In the genomic region with DNA sequence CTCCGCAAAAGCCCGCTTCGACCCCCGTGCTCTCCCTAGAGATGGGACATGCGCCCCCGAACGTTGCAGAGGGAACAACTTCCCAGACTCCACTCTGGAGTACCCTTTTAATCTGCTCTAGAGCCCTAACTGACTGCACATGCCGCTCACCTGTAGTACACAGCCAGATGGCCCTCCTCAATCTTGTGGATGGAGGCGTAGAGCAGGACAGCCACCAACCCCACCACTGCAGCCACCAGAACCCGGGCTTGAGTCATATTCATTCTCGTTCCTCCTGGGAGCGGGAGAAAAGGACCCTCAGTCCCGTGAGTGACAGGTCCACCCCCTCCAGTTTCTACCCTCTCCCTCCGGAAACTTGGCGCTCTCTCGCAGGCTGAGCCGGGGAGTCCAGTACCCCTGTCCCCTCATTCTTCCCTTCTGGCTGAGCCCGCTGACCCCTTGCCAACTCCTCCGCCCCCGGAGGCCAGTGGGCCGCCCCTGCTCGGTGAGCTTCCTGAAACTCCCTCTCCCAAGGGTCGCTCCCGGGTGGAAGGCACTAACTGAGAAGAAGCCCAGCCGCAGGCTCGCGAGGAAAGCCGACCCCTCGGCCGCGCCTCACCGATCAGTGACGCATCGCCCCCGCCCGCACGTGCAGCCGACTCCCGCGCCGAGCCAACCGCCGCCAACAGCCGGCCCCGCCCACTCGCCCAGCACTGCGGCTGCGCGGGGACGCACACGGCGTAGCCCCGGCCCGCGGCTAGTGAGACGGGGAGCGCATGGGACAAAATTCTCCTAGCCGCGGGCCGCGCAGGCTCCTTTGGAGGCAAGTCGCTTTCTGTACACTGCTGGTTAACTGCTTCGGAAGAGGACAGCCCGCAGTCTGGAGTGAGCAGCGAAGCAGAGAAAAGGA, we compare ENCODE assay signal across 8 cellular contexts. TPM values are rescaled to one million over a fixed set of nuclear protein-coding genes. Genes with fewer than 3 reads are reported as not detected.
DNase-seq lines count a peak whose midpoint lies in the region; ATAC-seq and TF ChIP-seq lines count a peak whose summit lies in the region.

A gene (minus strand): TSS at position 666 of the 889 bp plus-strand sequence. CDS start 403 bp downstream, at position 263.

- H3K4me3 ChIP-seq in PC-9 (peak within 1 kb of the TSS; percentile 87), mucosa of stomach (ENCODE audit: low read length) (peak within 1 kb of the TSS; percentile 98)

- H3K4me2 ChIP-seq in PC-9, result peak within 1 kb of the TSS; percentile 93

- no peaks in the 10 kb centered on the region for H3K9me2 ChIP-seq in PC-9 (ENCODE audit: insufficient read depth)

- peak; percentile 77 for DNase-seq in DMS 273 treated with DMSO at 0.1 percent for 48 hours (lab: John Stamatoyannopoulos, UW)
- peak; percentile 66 to 87 for DNase-seq in PC-9
- peak; percentile 93 for DNase-seq in activated T-cell treated with anti-CD3 and anti-CD28 coated beads, Interleukin-2, amount 50 U/mL, for 1 hour
- peak; percentile 94 to 97 for DNase-seq in erythroblast (lab: John Stamatoyannopoulos, UW)
- peak; percentile 95 for DNase-seq in stimulated activated CD8-positive, alpha-beta memory T cell treated with anti-CD3 and anti-CD28 coated beads, Interleukin-4, amount 100 ng/mL, for 48 hours

- peak; percentile 83 for ATAC-seq in GM21529 (IDR thresholded peaks at IDR 0.05; ENCODE audit: unreplicated experiment)

- H3K27me3 ChIP-seq in PC-9 (ENCODE audit: insufficient read depth, low read depth) (no peaks in the 10 kb centered on the region), mucosa of stomach (ENCODE audit: control insufficient read depth, insufficient read depth, low read length) (no peaks in the 10 kb centered on the region)

- H3F3A ChIP-seq in PC-9 (ENCODE audit: insufficient read depth, low read depth), result peaks cover 11% of the 10 kb centered on the region

- intact Hi-C loops in PC-9 (cut with micrococcal nuclease; ENCODE audit: unreplicated experiment), result no loop called here

- H3K4me1 ChIP-seq in PC-9 (replicated peaks; ENCODE audit: insufficient read depth), result peaks cover 34% of the 10 kb centered on the region
- H3K4me1 ChIP-seq in mucosa of stomach (ENCODE audit: control insufficient read depth, insufficient read depth, low read length), result peaks cover 23% of the 10 kb centered on the region

- TF ChIP-seq EP300 in Ishikawa (IDR thresholded peaks at IDR 0.05; ENCODE audit: borderline replicate concordance), result no peak

- CTCF ChIA-PET in PC-9 (lab: Charles Lee), result interaction anchor here (0.6 kb wide), 1 partner anchor 34 kb away, joined by 3 read pairs; no protein-coding TSS in a partner anchor

- no peaks in the 10 kb centered on the region for H4K20me1 ChIP-seq in PC-9 (ENCODE audit: insufficient read depth)

- H3K9me3 ChIP-seq in PC-9 (ENCODE audit: insufficient read depth, low read depth), result no peaks in the 10 kb centered on the region
- H3K9me3 ChIP-seq in mucosa of stomach (ENCODE audit: control insufficient read depth, low read length), result no peaks in the 10 kb centered on the region

- peak within 1 kb of the TSS; percentile 35 for H3K27ac ChIP-seq in PC-9

- POLR2A ChIA-PET in PC-9 (lab: Charles Lee; ENCODE audit: unreplicated experiment), result interaction anchor here (0.6 kb wide), 1 partner anchor 673 kb away, joined by 5 read pairs; no protein-coding TSS in a partner anchor

- peak within 1 kb of the TSS; percentile 90 for H2AFZ ChIP-seq in PC-9

- peak; percentile 92 for TF ChIP-seq POLR2A in erythroblast (IDR thresholded peaks at IDR 0.05; ENCODE audit: low read length)

- TF ChIP-seq RAD21 in Ishikawa (IDR thresholded peaks at IDR 0.05; ENCODE audit: low read depth), result no peak; the same call in 1 of the 2 replicates

- no peak for TF ChIP-seq CTCF in PC-9 (conservative IDR thresholded peaks at IDR 0.05)

- no TSS peak for BruUV-seq in PC-9 (replicated peaks; lab: Mats Ljungman, UMichigan)

- H3K36me3 ChIP-seq in PC-9 (ENCODE audit: low read depth), result 0 out of 2 replicates have a peak, but pooled peaks cover 3% of the 10 kb centered on the region
- no peaks in the 10 kb centered on the region for H3K36me3 ChIP-seq in mucosa of stomach (ENCODE audit: control insufficient read depth, insufficient read depth, low read length)

- peak within 1 kb of the TSS; percentile 93 for H3K9ac ChIP-seq in mucosa of stomach (ENCODE audit: low read length)

- peaks cover 44% of the 10 kb centered on the region for H3K79me2 ChIP-seq in PC-9 (ENCODE audit: low read depth)

TF ChIP-seq in Ishikawa, 13 proteins besides CTCF, POLR2A, EP300 and RAD21:
- no peak for TF ChIP-seq FOXM1 (IDR thresholded peaks at IDR 0.05; ENCODE audit: borderline replicate concordance, low read depth)
- TF ChIP-seq EGR1 (IDR thresholded peaks at IDR 0.05), result peak; percentile 93
- TF ChIP-seq, protein P1, sequence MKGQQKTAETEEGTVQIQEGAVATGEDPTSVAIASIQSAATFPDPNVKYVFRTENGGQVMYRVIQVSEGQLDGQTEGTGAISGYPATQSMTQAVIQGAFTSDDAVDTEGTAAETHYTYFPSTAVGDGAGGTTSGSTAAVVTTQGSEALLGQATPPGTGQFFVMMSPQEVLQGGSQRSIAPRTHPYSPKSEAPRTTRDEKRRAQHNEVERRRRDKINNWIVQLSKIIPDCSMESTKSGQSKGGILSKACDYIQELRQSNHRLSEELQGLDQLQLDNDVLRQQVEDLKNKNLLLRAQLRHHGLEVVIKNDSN (IDR thresholded peaks at IDR 0.05), result peak; percentile 75
- TF ChIP-seq, protein P2, sequence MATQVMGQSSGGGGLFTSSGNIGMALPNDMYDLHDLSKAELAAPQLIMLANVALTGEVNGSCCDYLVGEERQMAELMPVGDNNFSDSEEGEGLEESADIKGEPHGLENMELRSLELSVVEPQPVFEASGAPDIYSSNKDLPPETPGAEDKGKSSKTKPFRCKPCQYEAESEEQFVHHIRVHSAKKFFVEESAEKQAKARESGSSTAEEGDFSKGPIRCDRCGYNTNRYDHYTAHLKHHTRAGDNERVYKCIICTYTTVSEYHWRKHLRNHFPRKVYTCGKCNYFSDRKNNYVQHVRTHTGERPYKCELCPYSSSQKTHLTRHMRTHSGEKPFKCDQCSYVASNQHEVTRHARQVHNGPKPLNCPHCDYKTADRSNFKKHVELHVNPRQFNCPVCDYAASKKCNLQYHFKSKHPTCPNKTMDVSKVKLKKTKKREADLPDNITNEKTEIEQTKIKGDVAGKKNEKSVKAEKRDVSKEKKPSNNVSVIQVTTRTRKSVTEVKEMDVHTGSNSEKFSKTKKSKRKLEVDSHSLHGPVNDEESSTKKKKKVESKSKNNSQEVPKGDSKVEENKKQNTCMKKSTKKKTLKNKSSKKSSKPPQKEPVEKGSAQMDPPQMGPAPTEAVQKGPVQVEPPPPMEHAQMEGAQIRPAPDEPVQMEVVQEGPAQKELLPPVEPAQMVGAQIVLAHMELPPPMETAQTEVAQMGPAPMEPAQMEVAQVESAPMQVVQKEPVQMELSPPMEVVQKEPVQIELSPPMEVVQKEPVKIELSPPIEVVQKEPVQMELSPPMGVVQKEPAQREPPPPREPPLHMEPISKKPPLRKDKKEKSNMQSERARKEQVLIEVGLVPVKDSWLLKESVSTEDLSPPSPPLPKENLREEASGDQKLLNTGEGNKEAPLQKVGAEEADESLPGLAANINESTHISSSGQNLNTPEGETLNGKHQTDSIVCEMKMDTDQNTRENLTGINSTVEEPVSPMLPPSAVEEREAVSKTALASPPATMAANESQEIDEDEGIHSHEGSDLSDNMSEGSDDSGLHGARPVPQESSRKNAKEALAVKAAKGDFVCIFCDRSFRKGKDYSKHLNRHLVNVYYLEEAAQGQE (IDR thresholded peaks at IDR 0.05; ENCODE audit: low read depth), result no peak; the same call in 1 of the 2 replicates
- peak; percentile 73; the same call in 1 of the 2 replicates for TF ChIP-seq TCF12 (IDR thresholded peaks at IDR 0.05; ENCODE audit: low read depth)
- TF ChIP-seq, protein P3, sequence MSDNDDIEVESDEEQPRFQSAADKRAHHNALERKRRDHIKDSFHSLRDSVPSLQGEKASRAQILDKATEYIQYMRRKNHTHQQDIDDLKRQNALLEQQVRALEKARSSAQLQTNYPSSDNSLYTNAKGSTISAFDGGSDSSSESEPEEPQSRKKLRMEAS (IDR thresholded peaks at IDR 0.05), result peak; percentile 99
- peak; percentile 97 for TF ChIP-seq ZBTB7A (IDR thresholded peaks at IDR 0.05; ENCODE audit: low read depth)
- TF ChIP-seq TEAD4 (IDR thresholded peaks at IDR 0.05), result 0 out of 2 replicates have a peak, but pooled peaks have one; percentile 28
- TF ChIP-seq TAF1 (IDR thresholded peaks at IDR 0.05; ENCODE audit: low read depth), result peak; percentile 91
- TF ChIP-seq YY1 (IDR thresholded peaks at IDR 0.05; ENCODE audit: low read depth), result peak; percentile 25
- peak; percentile 76 for TF ChIP-seq NFIC (IDR thresholded peaks at IDR 0.05)
- TF ChIP-seq CREB1 (IDR thresholded peaks at IDR 0.05; ENCODE audit: low read depth), result no peak
- TF ChIP-seq CEBPB (IDR thresholded peaks at IDR 0.05), result no peak

RNA-seq across cellular contexts. Expression of the gene that starts here (rescaled TPM):
- total RNA-seq in PC-9 (2021), result 18.6 and 24.9 TPM in 2 replicates

Comparison
In these comparisons a context has a peak if more than half of its experiments do, and no peak if none do; other contexts are left out.
1. Peak in every context shown above with its lines: DNase-seq, ATAC-seq, H3K4me3 ChIP-seq and H3K27ac ChIP-seq.